In genomic region chr6:4577406-4577805, GRCh38 we compare ENCODE assay signal across 12 cellular contexts.
A peak's percentile ranks its signal among the peaks of the same experiment; 100 is the strongest.
DNase-seq lines count a peak whose midpoint lies in the region; ATAC-seq and TF ChIP-seq lines count a peak whose summit lies in the region.
"Had no signal": no experiment of that assay in that cellular context is flagged by ENCODE, and none has a peak within 500 bp of the region (broad histone marks: within the 10 kb centered on the region; RNA-seq: fewer than 3 reads in every experiment).

No MANE protein-coding gene starts in this region.

- no peaks in the 10 kb centered on the region for H3K9me3 ChIP-seq in fibroblast of lung (ENCODE audit: control insufficient read depth, insufficient read depth, low read depth, low read length)
- H3K9me3 ChIP-seq: Peyer's patch had no signal

- no peaks in the 10 kb centered on the region for H3K36me3 ChIP-seq in fibroblast of lung (ENCODE audit: control insufficient read depth, insufficient read depth, low read length)
- H3K36me3 ChIP-seq: Peyer's patch had no signal

- peaks cover 21% of the 10 kb centered on the region for H3K4me1 ChIP-seq in fibroblast of lung (ENCODE audit: control insufficient read depth, extremely low read depth, insufficient read depth, low read length)
- H3K4me1 ChIP-seq: Peyer's patch had no signal

- TF ChIP-seq CTCF in AG09319 (IDR thresholded peaks at IDR 0.05; ENCODE audit: low read depth, low read length) (no peak), fibroblast of lung (conservative IDR thresholded peaks at IDR 0.05 in 1 of 2, IDR thresholded peaks at IDR 0.05 in 1 of 2; ENCODE audit: low read depth in 1 of 2, low read length in 2 of 2) (no peak)

- ATAC-seq in HG03521 (IDR thresholded peaks at IDR 0.05; ENCODE audit: unreplicated experiment), result no peak

- no peak overlapping the region for H3K9ac ChIP-seq in fibroblast of lung (ENCODE audit: insufficient read depth, low read length)

- H3K4me3 ChIP-seq in fibroblast of lung (replicated peaks in 1 of 4; ENCODE audit: control extremely low read depth in 1 of 4, insufficient read depth in 1 of 4, low read depth in 3 of 4, low read length in 4 of 4), result no peak overlapping the region
- H3K4me3 ChIP-seq: Peyer's patch had no signal

- H3K4me2 ChIP-seq in fibroblast of lung (ENCODE audit: extremely low read depth, insufficient read depth, low read length), result no peak overlapping the region

- H3K27me3 ChIP-seq in fibroblast of lung (ENCODE audit: control insufficient read depth, insufficient read depth, low read length), result no peaks in the 10 kb centered on the region
- H3K27me3 ChIP-seq: Peyer's patch had no signal

- DNase-seq in AG09319 (ENCODE audit: extremely low read depth, low read depth), result peak; percentile 79
- DNase-seq in RPMI7951 (ENCODE audit: low read depth), result peak; percentile 29
- peak; percentile 96 to 100 for DNase-seq in fibroblast of lung (ENCODE audit: low read depth in 2 of 2)
- peak; percentile 65 for DNase-seq in pons (ENCODE audit: low spot score)
- DNase-seq in activated T-cell treated with anti-CD3 and anti-CD28 coated beads for 4 hours, result no peak
- DNase-seq in activated naive CD4-positive, alpha-beta T cell (lab: John Stamatoyannopoulos, UW), result no peak
- DNase-seq in cerebellum (ENCODE audit: low spot score), result no peak
- DNase-seq: activated T-cell treated with anti-CD3 and anti-CD28 coated beads, Interleukin-2, amount 50 U/mL, for 24 hours; NCI-H2081 treated with DMSO at 0.1 percent for 48 hours; Peyer's patch; stimulated activated CD4-positive, alpha-beta T cell treated with anti-CD3 and anti-CD28 coated beads, Interleukin-4, amount 100 ng/mL, for 4 hours had no signal

- peak overlapping the region; percentile 69 for H3K27ac ChIP-seq in fibroblast of lung (ENCODE audit: insufficient read depth, low read length)

- H2AFZ ChIP-seq in fibroblast of lung (ENCODE audit: low read length), result no peak overlapping the region

- H3K79me2 ChIP-seq in fibroblast of lung (ENCODE audit: control insufficient read depth, insufficient read depth, low read length), result no peaks in the 10 kb centered on the region

- no peaks in the 10 kb centered on the region for H4K20me1 ChIP-seq in fibroblast of lung (ENCODE audit: control insufficient read depth, extremely low read depth, insufficient read depth, low read length)

Comparison
In these comparisons a context has a peak if more than half of its experiments do, and no peak if none do; other contexts are left out.
1. DNase-seq: peak in AG09319 (single experiment), RPMI7951 (single experiment), fibroblast of lung (2 of 2) and pons (single experiment); none in activated T-cell treated with anti-CD3 and anti-CD28 coated beads for 4 hours (single experiment), activated naive CD4-positive, alpha-beta T cell (0 of 4) and cerebellum (single experiment).